ENCODE assay signal across 8 cellular contexts in the genomic region with DNA sequence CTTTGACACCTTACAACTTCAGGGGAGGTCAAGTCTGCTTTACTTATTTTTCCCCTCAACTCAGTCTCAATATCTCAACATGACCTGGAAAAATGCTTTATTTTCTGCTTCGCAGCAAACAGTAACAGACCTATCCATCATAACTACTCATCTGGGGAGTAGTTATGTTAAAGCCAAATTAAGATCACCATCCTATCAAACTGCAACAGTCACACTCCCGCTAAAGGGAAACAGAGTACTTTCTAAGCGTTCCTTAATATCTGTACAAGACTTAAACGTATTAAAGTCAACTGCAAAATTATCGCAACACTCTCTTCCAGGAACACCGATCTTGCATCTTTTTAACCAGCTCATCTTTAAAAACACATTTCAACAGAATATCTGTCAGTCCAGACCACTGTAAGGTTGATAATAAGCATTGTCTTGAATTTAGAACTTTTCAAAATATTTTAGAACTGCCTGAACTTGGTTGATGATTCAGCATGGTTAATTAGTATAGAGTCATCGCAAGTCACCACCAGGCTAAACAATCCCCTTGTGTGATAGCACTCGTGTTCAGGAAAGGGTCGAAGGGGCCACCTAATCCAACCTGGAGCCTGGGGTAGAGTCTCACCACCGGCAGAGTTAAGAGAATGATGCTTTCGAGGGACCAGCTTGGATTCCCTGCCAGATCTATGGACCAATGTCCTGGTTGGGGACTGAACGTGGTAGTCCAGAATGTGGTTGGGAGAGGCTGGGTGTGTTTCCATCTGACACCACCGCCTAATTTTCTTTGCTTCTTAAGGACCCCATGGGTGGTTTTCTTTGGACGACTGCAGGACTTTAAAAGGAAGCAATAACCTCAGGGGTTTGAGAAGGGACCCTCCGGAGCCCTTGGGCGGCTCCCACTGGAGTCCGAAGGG. TPM values are rescaled to one million over a fixed set of nuclear protein-coding genes. Genes with fewer than 3 reads are reported as not detected.
A peak's percentile ranks its signal among the peaks of the same experiment; 100 is the strongest.
DNase-seq lines count a peak whose midpoint lies in the region; ATAC-seq and TF ChIP-seq lines count a peak whose summit lies in the region.

No MANE protein-coding gene starts in this region.

- 16% methylated on average over 17 of the region's 17 CpGs for WGBS in right lobe of liver (ENCODE audit: insufficient coverage, low coverage, low lambda C conversion rate, missing lambda C conversion rate)
- WGBS in stomach, 5 donors: 2 to 4% (median 3%) methylated on average over 16 to 17 of the region's 17 CpGs

- no peak for TF ChIP-seq POLR2A in right lobe of liver (IDR thresholded peaks at IDR 0.05)
- no peak for TF ChIP-seq POLR2A in stomach (IDR thresholded peaks at IDR 0.05)

- H3K27ac Mint-ChIP-seq in brain: peak overlapping the region; percentile 52 to 91 (median 80)

- H3K36me3 Mint-ChIP-seq in brain: peaks cover 8% of the 10 kb centered on the region

- peaks cover 15% of the 10 kb centered on the region for H4K20me1 ChIP-seq in PC-9 (ENCODE audit: insufficient read depth)

- no peak for ATAC-seq in activated CD4-positive, CD25-positive, alpha-beta regulatory T cell treated with anti-CD3 and anti-CD28 coated beads, Interleukin-2, amount 50 U/mL, for 24 hours
- ATAC-seq in right lobe of liver: no peak
- ATAC-seq in GM18498 (IDR thresholded peaks at IDR 0.05; ENCODE audit: unreplicated experiment): no peak

- H3K36me3 ChIP-seq in PC-9 (ENCODE audit: low read depth) (no peaks in the 10 kb centered on the region), right lobe of liver (no peaks in the 10 kb centered on the region), stomach (no peaks in the 10 kb centered on the region)

- peaks cover 29% of the 10 kb centered on the region for H3K27me3 Mint-ChIP-seq in brain

- peaks cover 33% of the 10 kb centered on the region for H3F3A ChIP-seq in PC-9 (ENCODE audit: insufficient read depth, low read depth)

- peak; percentile 30 for DNase-seq in activated CD4-positive, CD25-positive, alpha-beta regulatory T cell treated with anti-CD3 and anti-CD28 coated beads, Interleukin-2, amount 50 U/mL, for 72 hours
- DNase-seq in PC-9 (peak; percentile 33 to 50), right lobe of liver (no peak), stomach (no peak), NCI-H2029 treated with DMSO at 0.1 percent for 48 hours (lab: John Stamatoyannopoulos, UW) (no peak)

- TF ChIP-seq EP300 in stomach (IDR thresholded peaks at IDR 0.05): no peak

- H3K4me3 ChIP-seq in PC-9 (peak overlapping the region; percentile 85), right lobe of liver (peak overlapping the region; percentile 70 to 88 (median 76)), stomach (peak overlapping the region; percentile 86 to 95 (median 90))

- BruUV-seq in PC-9 (replicated peaks; lab: Mats Ljungman, UMichigan): no TSS peak

- H3K4me3 Mint-ChIP-seq in brain: peak overlapping the region; percentile 88 to 96 (median 90)

- H3K27me3 ChIP-seq in PC-9 (ENCODE audit: insufficient read depth, low read depth): no peaks in the 10 kb centered on the region
- no peaks in the 10 kb centered on the region for H3K27me3 ChIP-seq in right lobe of liver
- H3K27me3 ChIP-seq in stomach: no peaks in the 10 kb centered on the region

- H3K9me3 Mint-ChIP-seq in brain: peaks cover 0 to 4% (median 0%) of the 10 kb centered on the region in 5 experiments

- CTCF ChIA-PET in PC-9 (lab: Charles Lee): interaction anchor here (0.6 kb wide), 1 partner anchor 311 kb away, joined by 4 read pairs; no protein-coding TSS in a partner anchor

- H3K9me3 ChIP-seq in PC-9 (ENCODE audit: insufficient read depth, low read depth): no peaks in the 10 kb centered on the region
- peaks cover 0 to 3% (median 0%) of the 10 kb centered on the region in 4 donors for H3K9me3 ChIP-seq in right lobe of liver
- no peaks in the 10 kb centered on the region for H3K9me3 ChIP-seq in stomach

- H3K79me2 ChIP-seq in PC-9 (ENCODE audit: low read depth): peaks cover 55% of the 10 kb centered on the region

- POLR2A ChIA-PET in PC-9 (lab: Charles Lee; ENCODE audit: unreplicated experiment): interaction anchor here (0.5 kb wide), 1 partner anchor 175 kb away, joined by 40 read pairs; no protein-coding TSS in a partner anchor

- no peak for TF ChIP-seq CTCF in PC-9 (conservative IDR thresholded peaks at IDR 0.05)
- TF ChIP-seq CTCF in brain (conservative IDR thresholded peaks at IDR 0.05): no peak
- no peak for TF ChIP-seq CTCF in right lobe of liver (IDR thresholded peaks at IDR 0.05)
- TF ChIP-seq CTCF in stomach (IDR thresholded peaks at IDR 0.05): no peak

- H3K27ac ChIP-seq in PC-9 (peak overlapping the region; percentile 76), right lobe of liver (peak overlapping the region; percentile 51 to 76 (median 54)), stomach (peak overlapping the region; percentile 88 to 96 (median 92))

- H2AFZ ChIP-seq in PC-9: peak overlapping the region; percentile 78

- no peaks in the 10 kb centered on the region for H3K9me2 ChIP-seq in PC-9 (ENCODE audit: insufficient read depth)

- H3K4me1 Mint-ChIP-seq in brain: peaks cover 47% of the 10 kb centered on the region

- intact Hi-C loops in PC-9 (cut with micrococcal nuclease; ENCODE audit: unreplicated experiment): loop anchor here (1.0 to 2.0 kb wide), 6 partner anchors 23 to 295 kb away; partner anchors contain the start of genes AHSA1, GSTZ1 and POMT2
- intact Hi-C loops in right lobe of liver (cut with DNase I): no loop called here
- intact Hi-C loops in stomach (cut with DNase I; ENCODE audit: low total_unique reads): no loop called here

- H3K4me1 ChIP-seq in PC-9 (replicated peaks; ENCODE audit: insufficient read depth) (peaks cover 42% of the 10 kb centered on the region), right lobe of liver (peaks cover 0 to 8% (median 0%) of the 10 kb centered on the region in 4 donors), stomach (peaks cover 24 to 53% (median 40%) of the 10 kb centered on the region in 4 donors)

- peak overlapping the region; percentile 98 for H3K4me2 ChIP-seq in PC-9

RNA-seq across cellular contexts. Expression of gene SPTLC2, which starts 1.0 kb away (rescaled TPM):
- total RNA-seq in PC-9 (2021) (68.4 and 81.7 TPM in 2 replicates), right lobe of liver (10 to 100 TPM in 3 of 6 experiments, 1 to 10 TPM in 3; 5.9 to 16.4 (median 10.7) TPM), stomach (10 to 100 TPM in 4 of 5 donors, 1 to 10 TPM in 1; 9.3 to 97.5 (median 30.3) TPM)
- polyA plus RNA-seq in brain (ENCODE audit: insufficient read depth, low read depth, low replicate concordance) (24.8 TPM), stomach (1 to 10 TPM; 3.4 to 7.6 (median 4.9) TPM)

Comparison
In these comparisons a context has a peak if more than half of its experiments do, and no peak if none do; other contexts are left out.
1. DNase-seq: peak in activated CD4-positive, CD25-positive, alpha-beta regulatory T cell treated with anti-CD3 and anti-CD28 coated beads, Interleukin-2, amount 50 U/mL, for 72 hours (single experiment) and PC-9 (2 of 2); none in right lobe of liver (0 of 3), stomach (single experiment) and NCI-H2029 treated with DMSO at 0.1 percent for 48 hours (single experiment).
2. Peak in every context shown above with its lines, with median percentiles within 50 percentile points of each other: H3K27ac ChIP-seq and H3K4me3 ChIP-seq.